In genomic region chr14:58796636-58797429, GRCh38 we compare ENCODE assay signal across 9 cellular contexts.
DNase-seq lines count a peak whose midpoint lies in the region; ATAC-seq and FAIRE-seq lines count a peak whose summit lies in the region.
"Had no signal": no experiment of that assay in that cellular context is flagged by ENCODE, and none has a peak within 500 bp of the region (broad histone marks: within the 10 kb centered on the region; RNA-seq: fewer than 3 reads in every experiment).

No MANE protein-coding gene starts in this region.

- peak; percentile 80 for ATAC-seq in GM18517 (IDR thresholded peaks at IDR 0.05; ENCODE audit: unreplicated experiment)
- peak; percentile 78 for ATAC-seq in GM21786 (IDR thresholded peaks at IDR 0.05; ENCODE audit: unreplicated experiment)
- peak; percentile 65 for ATAC-seq in HG03565 (IDR thresholded peaks at IDR 0.05; ENCODE audit: unreplicated experiment)
- ATAC-seq: right cardiac atrium had no signal

- peak; percentile 22 for DNase-seq in kidney tubule cell (ENCODE audit: low spot score)
- no peak for DNase-seq in frontal cortex (ENCODE audit: low spot score in 2 of 2)
- DNase-seq in SW480 (ENCODE audit: low spot score): no peak
- DNase-seq in activated naive CD4-positive, alpha-beta T cell treated with anti-CD3 and anti-CD28 coated beads, Interleukin-2, amount 50 U/mL, for 16 hours: no peak
- DNase-seq in T-helper 1 cell: no peak
- DNase-seq: right cardiac atrium had no signal

- FAIRE-seq in frontal cortex (lab: Jason Lieb, UNC): no peak
